13 cellular contexts compared by ENCODE assay signal in the genomic region with DNA sequence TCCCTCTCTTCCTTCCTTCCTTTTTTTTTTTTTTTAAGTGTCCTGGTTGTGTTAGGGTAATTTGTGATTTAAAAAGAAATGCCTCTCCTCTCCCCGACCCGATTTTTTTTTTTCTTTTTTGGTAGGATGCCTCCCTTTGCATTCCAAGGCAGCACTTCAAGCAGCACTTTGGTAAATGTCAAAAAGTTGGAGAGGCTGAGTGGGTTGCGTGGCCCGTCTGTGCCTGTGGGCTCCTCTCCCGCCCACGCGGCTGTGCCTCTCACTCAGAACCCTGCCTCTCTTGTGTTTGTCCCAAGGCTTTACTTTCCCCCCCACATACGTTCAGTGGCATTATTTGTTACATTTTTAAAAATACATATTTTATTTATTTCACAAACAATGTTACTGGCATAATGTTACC.
DNase-seq lines count a peak whose midpoint lies in the region; ATAC-seq, FAIRE-seq and TF ChIP-seq lines count a peak whose summit lies in the region.
"Had no signal": no experiment of that assay in that cellular context is flagged by ENCODE, and none has a peak within 500 bp of the region (broad histone marks: within the 10 kb centered on the region; RNA-seq: fewer than 3 reads in every experiment).

No MANE protein-coding gene starts in this region.

- no peak overlapping the region for H3K9ac ChIP-seq in kidney (ENCODE audit: low read length in 2 of 2)

- peak overlapping the region; percentile 96 for H3K27ac Mint-ChIP-seq in HFFc6
- H3K27ac Mint-ChIP-seq in chondrocyte (ENCODE audit: unreplicated experiment), result peak overlapping the region; percentile 75
- H3K27ac Mint-ChIP-seq: activated CD4-positive, alpha-beta memory T cell treated with anti-CD3 and anti-CD28 coated beads, Interleukin-2, amount 10 ng/mL, durations not matched to agents 7 days and 5 days; activated naive CD8-positive, alpha-beta T cell treated with anti-CD3 and anti-CD28 coated beads, Interleukin-2, amount 10 ng/mL, durations not matched to agents 7 days and 5 days; naive B cell had no signal

- no peaks in the 10 kb centered on the region for H3K9me3 Mint-ChIP-seq in HFFc6
- H3K9me3 Mint-ChIP-seq in chondrocyte (ENCODE audit: low read depth), result no peaks in the 10 kb centered on the region
- H3K9me3 Mint-ChIP-seq: activated CD4-positive, alpha-beta memory T cell treated with anti-CD3 and anti-CD28 coated beads, Interleukin-2, amount 10 ng/mL, durations not matched to agents 7 days and 5 days; activated naive CD8-positive, alpha-beta T cell treated with anti-CD3 and anti-CD28 coated beads, Interleukin-2, amount 10 ng/mL, durations not matched to agents 7 days and 5 days had no signal

- peaks cover 47% of the 10 kb centered on the region for H3K4me1 Mint-ChIP-seq in HFFc6 (ENCODE audit: low read depth)
- peaks cover 45% of the 10 kb centered on the region for H3K4me1 Mint-ChIP-seq in chondrocyte (ENCODE audit: low read depth)
- H3K4me1 Mint-ChIP-seq: activated CD4-positive, alpha-beta memory T cell treated with anti-CD3 and anti-CD28 coated beads, Interleukin-2, amount 10 ng/mL, durations not matched to agents 7 days and 5 days; activated naive CD8-positive, alpha-beta T cell treated with anti-CD3 and anti-CD28 coated beads, Interleukin-2, amount 10 ng/mL, durations not matched to agents 7 days and 5 days; naive B cell had no signal

- intact Hi-C loops in lower lobe of right lung (cut with DNase I), result no loop called here
- intact Hi-C loops in tibial artery (cut with DNase I; ENCODE audit: low total_unique reads), result no loop called here
- intact Hi-C loops in left colon (cut with DNase I, micrococcal nuclease), result no loop called here
- intact Hi-C loops in kidney (cut with DNase I), result no loop called here

- H3K4me3 ChIP-seq in lower lobe of right lung (no peak overlapping the region), tibial artery (peak overlapping the region in 1 of 2 donors; percentile 15), kidney (ENCODE audit: low read length in 2 of 2) (no peak overlapping the region)

- peaks cover 44% of the 10 kb centered on the region for H3K4me1 ChIP-seq in lower lobe of right lung
- H3K4me1 ChIP-seq in tibial artery, result peaks cover 0 to 47% (median 29%) of the 10 kb centered on the region in 4 donors
- peaks cover 0 to 2% of the 10 kb centered on the region in 2 donors for H3K4me1 ChIP-seq in kidney (ENCODE audit: control insufficient read depth in 1 of 2, insufficient read depth in 1 of 2, low read depth in 1 of 2, low read length in 2 of 2)

- H3K27me3 ChIP-seq in lower lobe of right lung (ENCODE audit: low read depth) (no peaks in the 10 kb centered on the region), tibial artery (no peaks in the 10 kb centered on the region)

- no peak for TF ChIP-seq CTCF in HFFc6 (IDR thresholded peaks at IDR 0.05)
- TF ChIP-seq CTCF in chondrocyte (IDR thresholded peaks at IDR 0.05), result no peak
- TF ChIP-seq CTCF in lower lobe of right lung (IDR thresholded peaks at IDR 0.05), result no peak
- TF ChIP-seq CTCF in tibial artery (IDR thresholded peaks at IDR 0.05), result no peak
- TF ChIP-seq CTCF in kidney (IDR thresholded peaks at IDR 0.05; ENCODE audit: borderline replicate concordance, extremely low read depth, insufficient read depth), result no peak

- no peak for FAIRE-seq in kidney (lab: Jason Lieb, UNC)

- H3K36me3 ChIP-seq in lower lobe of right lung (no peaks in the 10 kb centered on the region), tibial artery (no peaks in the 10 kb centered on the region), kidney (ENCODE audit: control insufficient read depth in 1 of 2, insufficient read depth in 2 of 2, low read length in 2 of 2) (no peaks in the 10 kb centered on the region)

- peak overlapping the region; percentile 78 for H3K4me3 Mint-ChIP-seq in HFFc6
- no peak overlapping the region for H3K4me3 Mint-ChIP-seq in chondrocyte (ENCODE audit: unreplicated experiment)
- H3K4me3 Mint-ChIP-seq: activated CD4-positive, alpha-beta memory T cell treated with anti-CD3 and anti-CD28 coated beads, Interleukin-2, amount 10 ng/mL, durations not matched to agents 7 days and 5 days; activated naive CD8-positive, alpha-beta T cell treated with anti-CD3 and anti-CD28 coated beads, Interleukin-2, amount 10 ng/mL, durations not matched to agents 7 days and 5 days; naive B cell had no signal

- H3K9me3 ChIP-seq in lower lobe of right lung (no peaks in the 10 kb centered on the region), tibial artery (no peaks in the 10 kb centered on the region), kidney (ENCODE audit: control insufficient read depth in 1 of 2, low read length in 2 of 2) (no peaks in the 10 kb centered on the region)

- H3K36me3 Mint-ChIP-seq in HFFc6 (ENCODE audit: low read depth) (no peaks in the 10 kb centered on the region), chondrocyte (ENCODE audit: low read depth) (no peaks in the 10 kb centered on the region)
- H3K36me3 Mint-ChIP-seq: activated naive CD8-positive, alpha-beta T cell treated with anti-CD3 and anti-CD28 coated beads, Interleukin-2, amount 10 ng/mL, durations not matched to agents 7 days and 5 days; naive B cell had no signal

- peaks cover 4% of the 10 kb centered on the region; the same call in 1 of the 2 replicates for H3K27me3 Mint-ChIP-seq in HFFc6 (ENCODE audit: insufficient read depth)
- H3K27me3 Mint-ChIP-seq in chondrocyte (ENCODE audit: low read depth), result no peaks in the 10 kb centered on the region

- H3K27ac ChIP-seq in lower lobe of right lung, result no peak overlapping the region
- H3K27ac ChIP-seq in tibial artery, result peak overlapping the region; percentile 23 to 78
- H3K27ac ChIP-seq in kidney (ENCODE audit: low read depth in 2 of 2, low read length in 2 of 2), result no peak overlapping the region

- no peak for DNase-seq in HFFc6
- no peak for DNase-seq in chondrocyte (ENCODE audit: low spot score)
- DNase-seq in lower lobe of right lung, result no peak
- peak in 1 of 2 donors; percentile 63 for DNase-seq in tibial artery
- DNase-seq in left colon, result no peak
- DNase-seq in NCI-H526 treated with DMSO at 0.1 percent for 48 hours (lab: John Stamatoyannopoulos, UW), result no peak
- DNase-seq in kidney, result no peak
- DNase-seq: activated CD4-positive, alpha-beta memory T cell treated with anti-CD3 and anti-CD28 coated beads, Interleukin-2, amount 10 ng/mL, durations not matched to agents 7 days and 5 days; activated naive CD8-positive, alpha-beta T cell treated with anti-CD3 and anti-CD28 coated beads, Interleukin-2, amount 10 ng/mL, durations not matched to agents 7 days and 5 days; effector memory CD4-positive, alpha-beta T cell; Kasumi-1; naive B cell; NCI-H2107 had no signal

- peak; percentile 46 to 77 for ATAC-seq in lower lobe of right lung
- ATAC-seq in left colon, result no peak

Comparison
In these comparisons a context has a peak if more than half of its experiments do, and no peak if none do; other contexts are left out.
1. H3K27ac ChIP-seq: peak in tibial artery (2 of 2); none in lower lobe of right lung (single experiment) and kidney (0 of 2).